ENCODE assay signal across 2 cellular contexts in genomic region chr6:39203398-39203797, GRCh38.
TF ChIP-seq lines count a peak whose summit lies in the region.

No MANE protein-coding gene starts in this region.

TF ChIP-seq in A549, 52 proteins besides CTCF, POLR2A, EP300 and RAD21:
- TF ChIP-seq PBX3 (IDR thresholded peaks at IDR 0.05) (no peak), RNF2 (IDR thresholded peaks at IDR 0.05; ENCODE audit: borderline replicate concordance, low read depth) (no peak), CEBPB (IDR thresholded peaks at IDR 0.05) (no peak), MYC (IDR thresholded peaks at IDR 0.05; ENCODE audit: borderline replicate concordance, low read length) (no peak), ZNF302 (CRISPR knock-in tag; IDR thresholded peaks at IDR 0.05) (no peak), NPAS2 (CRISPR knock-in tag; IDR thresholded peaks at IDR 0.05; ENCODE audit: borderline replicate concordance) (no peak), FOSB (CRISPR knock-in tag; IDR thresholded peaks at IDR 0.05) (no peak), CBX2 (IDR thresholded peaks at IDR 0.05; ENCODE audit: borderline replicate concordance, low read depth) (no peak), BHLHE40 (IDR thresholded peaks at IDR 0.05; ENCODE audit: low read depth, low read length) (no peak), EHMT2 (IDR thresholded peaks at IDR 0.05; ENCODE audit: low read depth) (no peak), HMGXB4 (CRISPR knock-in tag; IDR thresholded peaks at IDR 0.05; ENCODE audit: borderline replicate concordance) (no peak), BCL3 (IDR thresholded peaks at IDR 0.05) (no peak), RFX5 (IDR thresholded peaks at IDR 0.05) (no peak), NR3C1 (IDR thresholded peaks at IDR 0.05) (no peak), KDM1A (IDR thresholded peaks at IDR 0.05; ENCODE audit: low read depth) (no peak), GATA3 (IDR thresholded peaks at IDR 0.05; ENCODE audit: borderline replicate concordance) (no peak)
TF ChIP-seq in A549: peak in this region for 0.

TF ChIP-seq in HepG2, 621 proteins besides CTCF, POLR2A, EP300 and RAD21:
- TF ChIP-seq ZUFSP (CRISPR knock-in tag; IDR thresholded peaks at IDR 0.05; ENCODE audit: borderline replicate concordance): no peak
- TF ChIP-seq ZHX1 (CRISPR knock-in tag; IDR thresholded peaks at IDR 0.05; ENCODE audit: low read depth): no peak
- TF ChIP-seq POLR2AphosphoS5 (IDR thresholded peaks at IDR 0.05; ENCODE audit: low read depth, low read length): no peak
- no peak for TF ChIP-seq ZNF232 (CRISPR knock-in tag; IDR thresholded peaks at IDR 0.05; ENCODE audit: borderline replicate concordance)
